In the genomic region with DNA sequence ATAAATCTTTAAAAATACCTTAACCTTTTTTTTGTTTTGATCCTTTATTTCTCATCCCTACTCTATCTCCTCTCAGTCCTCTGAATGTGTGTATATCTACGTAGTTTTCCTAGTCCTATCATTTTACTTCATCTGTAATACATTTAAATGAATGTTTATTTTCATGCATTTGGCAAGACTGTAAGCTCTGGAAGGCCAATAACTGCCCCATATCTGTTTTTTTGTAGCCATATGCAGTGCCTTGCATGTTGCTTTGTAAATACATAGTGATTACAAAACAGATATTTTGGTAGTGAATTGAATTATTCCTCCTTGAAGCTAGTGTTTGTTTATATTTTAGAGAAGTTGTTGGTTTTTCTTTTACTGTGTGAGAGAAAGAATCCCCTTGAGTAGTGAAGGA, we compare ENCODE assay signal across 24 cellular contexts.
"Had no signal": no experiment of that assay in that cellular context is flagged by ENCODE, and none has a peak within 500 bp of the region (broad histone marks: within the 10 kb centered on the region; RNA-seq: fewer than 3 reads in every experiment).

No MANE protein-coding gene starts in this region.

- H3K36me3 ChIP-seq: gastrocnemius medialis, neural progenitor cell, stomach, thyroid gland, vagina had no signal

- H2AFZ ChIP-seq: hepatocyte, neural progenitor cell, parathyroid adenoma had no signal

- H3K79me2 ChIP-seq: hepatocyte, parathyroid adenoma had no signal

- H3K27ac Mint-ChIP-seq: effector memory CD8-positive, alpha-beta T cell; memory B cell; natural killer cell treated with Interleukin-12 subunit alpha and Interleukin-12 subunit beta and Interleukin-15 and Interleukin-18, amount 100 ng/mL, for 72 hours; neural progenitor cell; progenitor cell of endocrine pancreas; stimulated activated effector memory CD8-positive, alpha-beta T cell treated with anti-CD3 and anti-CD28 coated beads, Interleukin-12 subunit alpha, Interleukin-12 subunit beta, amount 100 ng/mL, for 72 hours had no signal

- H3K27me3 Mint-ChIP-seq: effector memory CD8-positive, alpha-beta T cell; memory B cell; natural killer cell treated with Interleukin-12 subunit alpha and Interleukin-12 subunit beta and Interleukin-15 and Interleukin-18, amount 100 ng/mL, for 72 hours; progenitor cell of endocrine pancreas had no signal

- H3K9me3 Mint-ChIP-seq: neural progenitor cell had no signal

- H3K36me3 Mint-ChIP-seq: memory B cell; natural killer cell treated with Interleukin-12 subunit alpha and Interleukin-12 subunit beta and Interleukin-15 and Interleukin-18, amount 100 ng/mL, for 72 hours; neural progenitor cell; stimulated activated effector memory CD8-positive, alpha-beta T cell treated with anti-CD3 and anti-CD28 coated beads, Interleukin-12 subunit alpha, Interleukin-12 subunit beta, amount 100 ng/mL, for 72 hours had no signal

- H3K9ac ChIP-seq: neural progenitor cell, parathyroid adenoma had no signal

- DNase-seq: cortex of kidney; effector memory CD8-positive, alpha-beta T cell; foreskin fibroblast; gastrocnemius medialis; head of caudate nucleus; kidney; stimulated activated CD4-positive, alpha-beta T cell treated with anti-CD3 and anti-CD28 coated beads, Interleukin-2, amount 100 ng/mL, for 24 hours; stimulated activated CD4-positive, alpha-beta T cell treated with anti-CD3 and anti-CD28 coated beads, Interleukin-4, amount 100 ng/mL, for 24 hours; stimulated activated naive CD4-positive, alpha-beta T cell treated with Interleukin-2 at 50 U/mL for 16 hours; stomach; thyroid gland; trophoblast cell had no signal

- H3K9me3 ChIP-seq: gastrocnemius medialis, thyroid gland, vagina had no signal

- H3K4me3 ChIP-seq: gastrocnemius medialis, hepatocyte, lung, neural progenitor cell, stomach, thyroid gland, vagina had no signal

- H3K27ac ChIP-seq: gastrocnemius medialis, hepatocyte, neural progenitor cell, parathyroid adenoma, stomach, thyroid gland, vagina had no signal

- ATAC-seq: effector memory CD8-positive, alpha-beta T cell; esophagus mucosa; gastrocnemius medialis; left lobe of liver; natural killer cell treated with Interleukin-12 subunit alpha and Interleukin-12 subunit beta and Interleukin-15 and Interleukin-18, amount 100 ng/mL, for 72 hours; sciatic nerve; stimulated activated effector memory CD8-positive, alpha-beta T cell treated with anti-CD3 and anti-CD28 coated beads, Interleukin-12 subunit alpha, Interleukin-12 subunit beta, amount 100 ng/mL, for 72 hours had no signal

- H3K4me1 ChIP-seq: gastrocnemius medialis, neural progenitor cell, parathyroid adenoma, stomach, thyroid gland, vagina had no signal

- H3K4me2 ChIP-seq: hepatocyte, neural progenitor cell had no signal

- H3K27me3 ChIP-seq: gastrocnemius medialis, hepatocyte, neural progenitor cell, stomach, thyroid gland, vagina had no signal

- H3K4me3 Mint-ChIP-seq: effector memory CD8-positive, alpha-beta T cell; memory B cell; natural killer cell treated with Interleukin-12 subunit alpha and Interleukin-12 subunit beta and Interleukin-15 and Interleukin-18, amount 100 ng/mL, for 72 hours; neural progenitor cell; stimulated activated effector memory CD8-positive, alpha-beta T cell treated with anti-CD3 and anti-CD28 coated beads, Interleukin-12 subunit alpha, Interleukin-12 subunit beta, amount 100 ng/mL, for 72 hours had no signal

- H3K4me1 Mint-ChIP-seq: memory B cell; neural progenitor cell; stimulated activated effector memory CD8-positive, alpha-beta T cell treated with anti-CD3 and anti-CD28 coated beads, Interleukin-12 subunit alpha, Interleukin-12 subunit beta, amount 100 ng/mL, for 72 hours had no signal
